Comparison of ENCODE assay signal across 17 cellular contexts in the genomic region with DNA sequence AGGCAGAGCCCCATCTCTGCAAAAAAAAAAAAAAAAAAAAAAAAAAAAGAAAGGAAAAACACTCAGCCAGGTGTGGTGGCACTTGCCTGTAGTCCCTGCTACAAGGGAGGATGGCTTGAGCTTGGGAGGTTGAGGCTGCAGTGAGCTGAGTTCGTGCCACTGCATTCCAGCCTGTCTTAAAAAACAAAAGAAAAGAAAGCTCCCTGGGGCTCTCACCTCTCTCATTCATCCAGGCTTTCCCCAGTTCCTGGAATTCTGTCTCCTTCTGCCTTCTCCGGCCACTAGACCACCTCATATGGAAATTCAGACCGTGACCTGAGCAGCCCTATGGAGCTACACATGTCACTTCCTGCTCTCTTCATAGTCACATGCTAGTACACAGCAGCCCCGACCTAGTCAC.
DNase-seq lines count a peak whose midpoint lies in the region; ATAC-seq and TF ChIP-seq lines count a peak whose summit lies in the region.
"Had no signal": no experiment of that assay in that cellular context is flagged by ENCODE, and none has a peak within 500 bp of the region (broad histone marks: within the 10 kb centered on the region; RNA-seq: fewer than 3 reads in every experiment).

No MANE protein-coding gene starts in this region.

- H3K4me2 ChIP-seq in Loucy (ENCODE audit: low read depth, low read length, poor library complexity, severe bottlenecking): no peak overlapping the region
- no peak overlapping the region for H3K4me2 ChIP-seq in SK-N-SH
- H3K4me2 ChIP-seq: BLaER1 had no signal

- H3K27me3 Mint-ChIP-seq in activated T-cell treated with anti-CD3 and anti-CD28 coated beads, Interleukin-2, amount 50 U/mL, for 24 hours: no peaks in the 10 kb centered on the region
- H3K27me3 Mint-ChIP-seq in activated T-cell treated with anti-CD3 and anti-CD28 coated beads, Interleukin-2, amount 50 U/mL, for 72 hours (ENCODE audit: low read depth): no peaks in the 10 kb centered on the region
- H3K27me3 Mint-ChIP-seq in effector memory CD8-positive, alpha-beta T cell: no peaks in the 10 kb centered on the region
- H3K27me3 Mint-ChIP-seq: activated B cell treated with CpG ODN at 0.5 μM for 24 hours had no signal

- H3K36me3 Mint-ChIP-seq in activated T-cell treated with anti-CD3 and anti-CD28 coated beads, Interleukin-2, amount 50 U/mL, for 24 hours (ENCODE audit: low read depth): no peaks in the 10 kb centered on the region
- peaks cover 2 to 3% of the 10 kb centered on the region in 2 donors for H3K36me3 Mint-ChIP-seq in activated T-cell treated with anti-CD3 and anti-CD28 coated beads, Interleukin-2, amount 50 U/mL, for 72 hours (ENCODE audit: insufficient read depth in 2 of 2)
- no peaks in the 10 kb centered on the region for H3K36me3 Mint-ChIP-seq in effector memory CD8-positive, alpha-beta T cell (ENCODE audit: insufficient read depth)
- H3K36me3 Mint-ChIP-seq in stimulated activated effector memory CD8-positive, alpha-beta T cell treated with anti-CD3 and anti-CD28 coated beads, Interleukin-12 subunit alpha, Interleukin-12 subunit beta, amount 100 ng/mL, for 72 hours: no peaks in the 10 kb centered on the region

- H3K9me2 ChIP-seq in Loucy (replicated peaks; ENCODE audit: low read depth, low read length) (no peaks in the 10 kb centered on the region), SK-N-SH (no peaks in the 10 kb centered on the region)

- no peak overlapping the region for H3K27ac ChIP-seq in SK-N-SH (ENCODE audit: low read depth in 2 of 2, low read length in 1 of 2)
- H3K27ac ChIP-seq: BLaER1, suprapubic skin had no signal

- H3K27me3 ChIP-seq in Loucy (ENCODE audit: insufficient read depth, low read length, poor library complexity, severe bottlenecking): no peaks in the 10 kb centered on the region
- no peaks in the 10 kb centered on the region for H3K27me3 ChIP-seq in SK-N-SH (ENCODE audit: insufficient read depth)
- H3K27me3 ChIP-seq: BLaER1, suprapubic skin had no signal

- H4K20me1 ChIP-seq in Loucy (ENCODE audit: insufficient read depth, low read length, poor library complexity, severe bottlenecking) (no peaks in the 10 kb centered on the region), SK-N-SH (ENCODE audit: insufficient read depth) (no peaks in the 10 kb centered on the region)
- H4K20me1 ChIP-seq: BLaER1 had no signal

- H3F3A ChIP-seq in Loucy (ENCODE audit: low read depth) (no peaks in the 10 kb centered on the region), SK-N-SH (replicated peaks; ENCODE audit: insufficient read depth) (no peaks in the 10 kb centered on the region)

- H3K4me1 ChIP-seq in Loucy (ENCODE audit: insufficient read depth, low read length, poor library complexity, severe bottlenecking): peaks cover 11% of the 10 kb centered on the region
- H3K4me1 ChIP-seq in SK-N-SH (ENCODE audit: control insufficient read depth in 1 of 2, insufficient read depth in 2 of 2, low read depth in 1 of 2, low read length in 1 of 2): no peaks in the 10 kb centered on the region
- H3K4me1 ChIP-seq: suprapubic skin had no signal

- no peak for TF ChIP-seq EP300 in SK-N-SH (IDR thresholded peaks at IDR 0.05; ENCODE audit: borderline replicate concordance in 1 of 2, low read depth in 1 of 2, low read length in 1 of 2)

- H3K79me2 ChIP-seq in Loucy (ENCODE audit: insufficient read depth, low read length) (no peaks in the 10 kb centered on the region), SK-N-SH (ENCODE audit: insufficient read depth) (no peaks in the 10 kb centered on the region)

- CTCF ChIA-PET in SK-N-SH (lab: Yijun Ruan, JAX): no interaction called here

- no peak overlapping the region for H3K4me3 ChIP-seq in Loucy (ENCODE audit: low read length, poor library complexity, severe bottlenecking)
- H3K4me3 ChIP-seq in SK-N-SH (ENCODE audit: low read depth in 2 of 2, low read length in 1 of 2): no peak overlapping the region
- H3K4me3 ChIP-seq: BLaER1, skin epidermis, suprapubic skin had no signal

- H3K9me3 Mint-ChIP-seq in activated T-cell treated with anti-CD3 and anti-CD28 coated beads, Interleukin-2, amount 50 U/mL, for 24 hours: peaks cover 5% of the 10 kb centered on the region
- H3K9me3 Mint-ChIP-seq in activated T-cell treated with anti-CD3 and anti-CD28 coated beads, Interleukin-2, amount 50 U/mL, for 72 hours: peaks cover 0 to 3% of the 10 kb centered on the region in 2 donors
- no peaks in the 10 kb centered on the region for H3K9me3 Mint-ChIP-seq in effector memory CD8-positive, alpha-beta T cell
- no peaks in the 10 kb centered on the region for H3K9me3 Mint-ChIP-seq in stimulated activated effector memory CD8-positive, alpha-beta T cell treated with anti-CD3 and anti-CD28 coated beads, Interleukin-12 subunit alpha, Interleukin-12 subunit beta, amount 100 ng/mL, for 72 hours
- H3K9me3 Mint-ChIP-seq: activated B cell treated with CpG ODN at 0.5 μM for 24 hours, HFFc6 had no signal

- H3K36me3 ChIP-seq in Loucy (ENCODE audit: insufficient read depth, low read length) (no peaks in the 10 kb centered on the region), SK-N-SH (replicated peaks in 1 of 2; ENCODE audit: control insufficient read depth in 1 of 2, insufficient read depth in 2 of 2, low read length in 1 of 2) (peaks cover 0 to 3% of the 10 kb centered on the region in 2 experiments)
- H3K36me3 ChIP-seq: BLaER1, suprapubic skin had no signal

- no peak overlapping the region for H3K4me3 Mint-ChIP-seq in activated T-cell treated with anti-CD3 and anti-CD28 coated beads, Interleukin-2, amount 50 U/mL, for 24 hours
- no peak overlapping the region for H3K4me3 Mint-ChIP-seq in activated T-cell treated with anti-CD3 and anti-CD28 coated beads, Interleukin-2, amount 50 U/mL, for 72 hours
- H3K4me3 Mint-ChIP-seq in effector memory CD8-positive, alpha-beta T cell: no peak overlapping the region
- no peak overlapping the region for H3K4me3 Mint-ChIP-seq in stimulated activated effector memory CD8-positive, alpha-beta T cell treated with anti-CD3 and anti-CD28 coated beads, Interleukin-12 subunit alpha, Interleukin-12 subunit beta, amount 100 ng/mL, for 72 hours
- H3K4me3 Mint-ChIP-seq: activated B cell treated with CpG ODN at 0.5 μM for 24 hours, HFFc6 had no signal

- WGBS in SK-N-SH (ENCODE audit: low lambda C conversion rate): 69% methylated on average over 4 of the region's 4 CpGs

- no peaks in the 10 kb centered on the region for H3K9me3 ChIP-seq in Loucy (ENCODE audit: insufficient read depth, low read depth, low read length)
- H3K9me3 ChIP-seq in SK-N-SH: no peaks in the 10 kb centered on the region
- H3K9me3 ChIP-seq: suprapubic skin had no signal

- no peak for DNase-seq in activated T-cell treated with anti-CD3 and anti-CD28 coated beads, Interleukin-2, amount 50 U/mL, for 24 hours
- no peak for DNase-seq in activated T-cell treated with anti-CD3 and anti-CD28 coated beads, Interleukin-2, amount 50 U/mL, for 72 hours
- no peak for DNase-seq in effector memory CD8-positive, alpha-beta T cell
- no peak for DNase-seq in stimulated activated effector memory CD8-positive, alpha-beta T cell treated with anti-CD3 and anti-CD28 coated beads, Interleukin-12 subunit alpha, Interleukin-12 subunit beta, amount 100 ng/mL, for 72 hours (ENCODE audit: low spot score in 2 of 2)
- DNase-seq in SK-N-SH: no peak
- no peak for DNase-seq in dedifferentiated amniotic fluid mesenchymal stem cell (ENCODE audit: extremely low spot score)
- DNase-seq in NK-92 treated with Interleukin-12 subunit alpha and Interleukin-12 subunit beta, amount 100 ng/mL, for 24 hours (lab: John Stamatoyannopoulos, UW): no peak
- DNase-seq: activated B cell treated with CpG ODN at 0.5 μM for 24 hours, cerebellar nuclear complex, HFFc6, NCI-H1092, NCI-H187 treated with DMSO at 0.1 percent for 48 hours, NCI-H748 treated with DMSO at 0.1 percent for 48 hours had no signal

- peak overlapping the region; percentile 11 for H3K27ac Mint-ChIP-seq in activated T-cell treated with anti-CD3 and anti-CD28 coated beads, Interleukin-2, amount 50 U/mL, for 24 hours
- H3K27ac Mint-ChIP-seq in activated T-cell treated with anti-CD3 and anti-CD28 coated beads, Interleukin-2, amount 50 U/mL, for 72 hours: no peak overlapping the region
- peak overlapping the region; percentile 42 to 59 for H3K27ac Mint-ChIP-seq in effector memory CD8-positive, alpha-beta T cell
- peak overlapping the region; percentile 23 for H3K27ac Mint-ChIP-seq in stimulated activated effector memory CD8-positive, alpha-beta T cell treated with anti-CD3 and anti-CD28 coated beads, Interleukin-12 subunit alpha, Interleukin-12 subunit beta, amount 100 ng/mL, for 72 hours
- H3K27ac Mint-ChIP-seq: activated B cell treated with CpG ODN at 0.5 μM for 24 hours, HFFc6 had no signal

- H3K4me1 Mint-ChIP-seq in activated T-cell treated with anti-CD3 and anti-CD28 coated beads, Interleukin-2, amount 50 U/mL, for 24 hours (ENCODE audit: low read depth): peaks cover 33% of the 10 kb centered on the region
- H3K4me1 Mint-ChIP-seq in activated T-cell treated with anti-CD3 and anti-CD28 coated beads, Interleukin-2, amount 50 U/mL, for 72 hours (ENCODE audit: low read depth): peaks cover 30% of the 10 kb centered on the region
- peaks cover 3 to 4% of the 10 kb centered on the region in 2 donors for H3K4me1 Mint-ChIP-seq in effector memory CD8-positive, alpha-beta T cell (ENCODE audit: low read depth in 2 of 2)
- H3K4me1 Mint-ChIP-seq in stimulated activated effector memory CD8-positive, alpha-beta T cell treated with anti-CD3 and anti-CD28 coated beads, Interleukin-12 subunit alpha, Interleukin-12 subunit beta, amount 100 ng/mL, for 72 hours: peaks cover 23% of the 10 kb centered on the region
- H3K4me1 Mint-ChIP-seq: activated B cell treated with CpG ODN at 0.5 μM for 24 hours had no signal

- TF ChIP-seq RAD21 in SK-N-SH (IDR thresholded peaks at IDR 0.05; ENCODE audit: low read length): no peak

- H3K9ac ChIP-seq in Loucy (ENCODE audit: low read depth, low read length, poor library complexity, severe bottlenecking): no peak overlapping the region
- H3K9ac ChIP-seq in SK-N-SH: no peak overlapping the region
- H3K9ac ChIP-seq: BLaER1 had no signal

- POLR2A ChIA-PET in SK-N-SH (lab: Yijun Ruan, JAX): no interaction called here

- ATAC-seq in activated T-cell treated with anti-CD3 and anti-CD28 coated beads, Interleukin-2, amount 50 U/mL, for 72 hours (replicated peaks in 1 of 2): no peak
- no peak for ATAC-seq in effector memory CD8-positive, alpha-beta T cell (replicated peaks)
- no peak for ATAC-seq in stimulated activated effector memory CD8-positive, alpha-beta T cell treated with anti-CD3 and anti-CD28 coated beads, Interleukin-12 subunit alpha, Interleukin-12 subunit beta, amount 100 ng/mL, for 72 hours

- 0 out of 2 replicates have a peak overlapping the region, but pooled peaks have one; percentile 80 for H2AFZ ChIP-seq in Loucy (ENCODE audit: low read length)
- H2AFZ ChIP-seq in SK-N-SH (ENCODE audit: low read depth): no peak overlapping the region

- TF ChIP-seq CTCF in Loucy (conservative IDR thresholded peaks at IDR 0.05; ENCODE audit: low read length): no peak
- TF ChIP-seq CTCF in SK-N-SH (IDR thresholded peaks at IDR 0.05): no peak

TF ChIP-seq in SK-N-SH, 30 proteins besides CTCF, POLR2A, EP300 and RAD21 (continues in another document):
- TF ChIP-seq TCF12 (IDR thresholded peaks at IDR 0.05) (no peak), GATA2 (CRISPR knock-in tag; IDR thresholded peaks at IDR 0.05) (no peak)
